Comparison of ENCODE assay signal across 24 cellular contexts in genomic region chr11:102192349-102193066, GRCh38.
A peak's percentile ranks its signal among the peaks of the same experiment; 100 is the strongest.
DNase-seq lines count a peak whose midpoint lies in the region; ATAC-seq, FAIRE-seq and TF ChIP-seq lines count a peak whose summit lies in the region.
"Had no signal": no experiment of that assay in that cellular context is flagged by ENCODE, and none has a peak within 500 bp of the region (broad histone marks: within the 10 kb centered on the region; RNA-seq: fewer than 3 reads in every experiment).

No MANE protein-coding gene starts in this region.

- ATAC-seq in WTC11 (no peak), HG02759 (IDR thresholded peaks at IDR 0.05; ENCODE audit: unreplicated experiment) (no peak), sciatic nerve (no peak)
- ATAC-seq: activated CD8-positive, alpha-beta memory T cell treated with anti-CD3 and anti-CD28 coated beads, Interleukin-2, amount 10 ng/mL, durations not matched to agents 7 days and 5 days; effector memory CD8-positive, alpha-beta T cell; gastroesophageal sphincter; GM23338; stimulated activated naive CD8-positive, alpha-beta T cell treated with anti-CD3 and anti-CD28 coated beads, Interleukin-15, Interleukin-2, amounts not matched to agents 100 U/mL and 50 U/mL, for 24 hours had no signal

- H3K36me3 ChIP-seq in liver (ENCODE audit: control insufficient read depth in 4 of 4, insufficient read depth in 3 of 4, low read depth in 1 of 4, low read length in 3 of 4) = no peaks in the 10 kb centered on the region
- H3K36me3 ChIP-seq: breast epithelium, esophagus muscularis mucosa, gastroesophageal sphincter had no signal

- peaks cover 0 to 10% (median 3%) of the 10 kb centered on the region in 4 donors for H3K4me1 ChIP-seq in liver (ENCODE audit: control insufficient read depth in 4 of 4, insufficient read depth in 4 of 4, low read length in 3 of 4)

- H3K27me3 Mint-ChIP-seq in WTC11 (ENCODE audit: low read depth) (no peaks in the 10 kb centered on the region), progenitor cell of endocrine pancreas (no peaks in the 10 kb centered on the region)

- TF ChIP-seq CTCF in WTC11 (IDR thresholded peaks at IDR 0.05) (no peak), liver (IDR thresholded peaks at IDR 0.05; ENCODE audit: low read depth, low read length, missing input control) (no peak), progenitor cell of endocrine pancreas (IDR thresholded peaks at IDR 0.05; ENCODE audit: unreplicated experiment) (no peak)

- H3K4me3 Mint-ChIP-seq in WTC11 (no peak overlapping the region), progenitor cell of endocrine pancreas (ENCODE audit: low read depth) (no peak overlapping the region)
- H3K4me3 Mint-ChIP-seq: activated CD4-positive, alpha-beta T cell treated with anti-CD3 and anti-CD28 coated beads, Interleukin-2, amount 10 ng/mL, durations not matched to agents 24 days and 14 days; activated CD8-positive, alpha-beta memory T cell treated with anti-CD3 and anti-CD28 coated beads, Interleukin-2, amount 10 ng/mL, durations not matched to agents 7 days and 5 days; activated naive CD4-positive, alpha-beta T cell treated with anti-CD3 and anti-CD28 coated beads, Interleukin-2, amount 10 ng/mL, durations not matched to agents 7 days and 5 days; activated T-helper 1 cell treated with anti-CD3 and anti-CD28 coated beads, Interleukin-12 subunit alpha, Interleukin-12 subunit beta, Interleukin-2, Interleukin-4 antibody, amounts not matched to agents 30 ng/mL and 10 ng/mL and 1 ng/mL, durations not matched to agents 14 hours and 24 hours and 36 hours; CD4-positive, CD25-positive, alpha-beta regulatory T cell; effector memory CD8-positive, alpha-beta T cell; GM23338 had no signal

- H3K9me3 ChIP-seq in liver (ENCODE audit: control insufficient read depth in 4 of 4, low read length in 3 of 4) = no peaks in the 10 kb centered on the region
- H3K9me3 ChIP-seq: breast epithelium, esophagus muscularis mucosa, gastroesophageal sphincter had no signal

- H3K27ac ChIP-seq in liver (ENCODE audit: low read depth in 1 of 2, low read length in 2 of 2) = no peak overlapping the region
- H3K27ac ChIP-seq in caudate nucleus (ENCODE audit: low read depth, low read length) = no peak overlapping the region
- H3K27ac ChIP-seq: breast epithelium, coronary artery, esophagus muscularis mucosa, gastroesophageal sphincter had no signal

- no peak for DNase-seq in HTR-8/SVneo (ENCODE audit: insufficient read length, low spot score)
- no peak for DNase-seq in WTC11 (ENCODE audit: low spot score)
- DNase-seq in progenitor cell of endocrine pancreas (ENCODE audit: low spot score, unreplicated experiment) = no peak
- DNase-seq in caudate nucleus (lab: John Stamatoyannopoulos, UW) = no peak
- no peak for DNase-seq in sciatic nerve (ENCODE audit: low spot score)
- DNase-seq: activated CD4-positive, alpha-beta T cell treated with anti-CD3 and anti-CD28 coated beads, Interleukin-2, amount 10 ng/mL, durations not matched to agents 24 days and 14 days; activated CD8-positive, alpha-beta memory T cell treated with anti-CD3 and anti-CD28 coated beads, Interleukin-2, amount 10 ng/mL, durations not matched to agents 7 days and 5 days; activated naive CD4-positive, alpha-beta T cell treated with anti-CD3 and anti-CD28 coated beads, Interleukin-2, amount 10 ng/mL, durations not matched to agents 7 days and 5 days; amygdala; CD4-positive, CD25-positive, alpha-beta regulatory T cell; effector memory CD8-positive, alpha-beta T cell; NCI-H1105; NCI-H2029 treated with DMSO at 0.1 percent for 48 hours; NCI-H2227 treated with DMSO at 0.1 percent for 48 hours; stimulated activated naive CD8-positive, alpha-beta T cell treated with anti-CD3 and anti-CD28 coated beads, Interleukin-15, Interleukin-2, amounts not matched to agents 100 U/mL and 50 U/mL, for 24 hours had no signal

- no peak overlapping the region for H3K4me3 ChIP-seq in liver (ENCODE audit: low read depth in 1 of 3, low read length in 3 of 3)
- H3K4me3 ChIP-seq: breast epithelium, coronary artery, esophagus muscularis mucosa, gastroesophageal sphincter, GM23338 had no signal

- TF ChIP-seq RAD21 in liver (IDR thresholded peaks at IDR 0.05) = peak in 1 of 2 donors; percentile 22

- peaks cover 44% of the 10 kb centered on the region for H3K4me1 Mint-ChIP-seq in WTC11
- H3K4me1 Mint-ChIP-seq in progenitor cell of endocrine pancreas (ENCODE audit: low read depth) = peaks cover 56% of the 10 kb centered on the region
- H3K4me1 Mint-ChIP-seq: activated CD4-positive, alpha-beta T cell treated with anti-CD3 and anti-CD28 coated beads, Interleukin-2, amount 10 ng/mL, durations not matched to agents 24 days and 14 days; activated CD8-positive, alpha-beta memory T cell treated with anti-CD3 and anti-CD28 coated beads, Interleukin-2, amount 10 ng/mL, durations not matched to agents 7 days and 5 days; activated naive CD4-positive, alpha-beta T cell treated with anti-CD3 and anti-CD28 coated beads, Interleukin-2, amount 10 ng/mL, durations not matched to agents 7 days and 5 days; CD4-positive, CD25-positive, alpha-beta regulatory T cell had no signal

- H3K27ac Mint-ChIP-seq in WTC11 = peak overlapping the region; percentile 8
- peak overlapping the region; percentile 62 for H3K27ac Mint-ChIP-seq in progenitor cell of endocrine pancreas
- H3K27ac Mint-ChIP-seq: activated CD4-positive, alpha-beta T cell treated with anti-CD3 and anti-CD28 coated beads, Interleukin-2, amount 10 ng/mL, durations not matched to agents 24 days and 14 days; activated CD8-positive, alpha-beta memory T cell treated with anti-CD3 and anti-CD28 coated beads, Interleukin-2, amount 10 ng/mL, durations not matched to agents 7 days and 5 days; activated naive CD4-positive, alpha-beta T cell treated with anti-CD3 and anti-CD28 coated beads, Interleukin-2, amount 10 ng/mL, durations not matched to agents 7 days and 5 days; activated T-helper 1 cell treated with anti-CD3 and anti-CD28 coated beads, Interleukin-12 subunit alpha, Interleukin-12 subunit beta, Interleukin-2, Interleukin-4 antibody, amounts not matched to agents 30 ng/mL and 10 ng/mL and 1 ng/mL, durations not matched to agents 14 hours and 24 hours and 36 hours; CD4-positive, CD25-positive, alpha-beta regulatory T cell; effector memory CD8-positive, alpha-beta T cell; GM23338 had no signal

- no peak overlapping the region for H3K9ac ChIP-seq in liver (ENCODE audit: low read depth in 1 of 2, low read length in 2 of 2)

- POLR2A ChIA-PET in WTC11 (lab: Charles Lee) = no interaction called here

- H3K36me3 Mint-ChIP-seq in WTC11 (peaks cover 16% of the 10 kb centered on the region), progenitor cell of endocrine pancreas (ENCODE audit: insufficient read depth) (peaks cover 12% of the 10 kb centered on the region)
- H3K36me3 Mint-ChIP-seq: activated CD8-positive, alpha-beta memory T cell treated with anti-CD3 and anti-CD28 coated beads, Interleukin-2, amount 10 ng/mL, durations not matched to agents 7 days and 5 days; activated naive CD4-positive, alpha-beta T cell treated with anti-CD3 and anti-CD28 coated beads, Interleukin-2, amount 10 ng/mL, durations not matched to agents 7 days and 5 days; CD4-positive, CD25-positive, alpha-beta regulatory T cell had no signal

- intact Hi-C loops in sciatic nerve (cut with DNase I) = no loop called here

- CTCF ChIA-PET in WTC11 (lab: Charles Lee) = interaction anchor here (1.4 kb wide), 1 partner anchor 76 kb away, joined by 3 read pairs; no protein-coding TSS in a partner anchor

- H3K9me3 Mint-ChIP-seq in WTC11 (peaks cover 11% of the 10 kb centered on the region), progenitor cell of endocrine pancreas (ENCODE audit: low read depth) (peaks cover 3% of the 10 kb centered on the region)
- H3K9me3 Mint-ChIP-seq: activated CD4-positive, alpha-beta T cell treated with anti-CD3 and anti-CD28 coated beads, Interleukin-2, amount 10 ng/mL, durations not matched to agents 24 days and 14 days; activated naive CD4-positive, alpha-beta T cell treated with anti-CD3 and anti-CD28 coated beads, Interleukin-2, amount 10 ng/mL, durations not matched to agents 7 days and 5 days; activated T-helper 1 cell treated with anti-CD3 and anti-CD28 coated beads, Interleukin-12 subunit alpha, Interleukin-12 subunit beta, Interleukin-2, Interleukin-4 antibody, amounts not matched to agents 30 ng/mL and 10 ng/mL and 1 ng/mL, durations not matched to agents 14 hours and 24 hours and 36 hours; CD4-positive, CD25-positive, alpha-beta regulatory T cell; effector memory CD8-positive, alpha-beta T cell had no signal

- no peaks in the 10 kb centered on the region for H3K27me3 ChIP-seq in liver (ENCODE audit: control insufficient read depth in 4 of 4, insufficient read depth in 4 of 4, low read length in 3 of 4)
- H3K27me3 ChIP-seq: breast epithelium, esophagus muscularis mucosa, gastroesophageal sphincter had no signal

- FAIRE-seq in HTR-8/SVneo (lab: Jason Lieb, UNC) = peak; percentile 42
- FAIRE-seq: islet of Langerhans had no signal

TF ChIP-seq in WTC11, 78 proteins besides CTCF, POLR2A, EP300 and RAD21:
- TF ChIP-seq NFYB (CRISPR knock-in tag; conservative IDR thresholded peaks at IDR 0.05; ENCODE audit: low read depth) (no peak), GABPB1 (CRISPR knock-in tag; IDR thresholded peaks at IDR 0.05) (peak; percentile 74)

TF ChIP-seq in liver, 16 proteins besides CTCF, POLR2A, EP300 and RAD21 (continues in another document):
- TF ChIP-seq REST (IDR thresholded peaks at IDR 0.05) = no peak
- peak; percentile 49 for TF ChIP-seq HNF4G (IDR thresholded peaks at IDR 0.05)
